Comparison of ENCODE assay signal across 8 cellular contexts in genomic region chr6:90701146-90701781, GRCh38.
DNase-seq lines count a peak whose midpoint lies in the region; ATAC-seq lines count a peak whose summit lies in the region.

No MANE protein-coding gene starts in this region.

- H3K27ac Mint-ChIP-seq in activated naive CD8-positive, alpha-beta T cell treated with anti-CD3 and anti-CD28 coated beads, Interleukin-2, amount 10 ng/mL, durations not matched to agents 7 days and 5 days, result no peak overlapping the region

- DNase-seq in Jurkat, Clone E6-1 (ENCODE audit: low read depth, low spot score), result peak; percentile 77
- no peak for DNase-seq in activated naive CD8-positive, alpha-beta T cell treated with anti-CD3 and anti-CD28 coated beads, Interleukin-2, amount 10 ng/mL, durations not matched to agents 7 days and 5 days
- no peak for DNase-seq in activated CD4-positive, CD25-positive, alpha-beta regulatory T cell (lab: John Stamatoyannopoulos, UW)
- no peak for DNase-seq in inferior parietal cortex (ENCODE audit: extremely low spot score)
- DNase-seq in NCI-H446 (lab: John Stamatoyannopoulos, UW), result no peak
- no peak for DNase-seq in NCI-H226

- no peaks in the 10 kb centered on the region for H3K9me3 Mint-ChIP-seq in activated naive CD8-positive, alpha-beta T cell treated with anti-CD3 and anti-CD28 coated beads, Interleukin-2, amount 10 ng/mL, durations not matched to agents 7 days and 5 days

- H3K4me3 Mint-ChIP-seq in activated naive CD8-positive, alpha-beta T cell treated with anti-CD3 and anti-CD28 coated beads, Interleukin-2, amount 10 ng/mL, durations not matched to agents 7 days and 5 days, result peak overlapping the region; percentile 0

- POLR2A ChIA-PET in activated naive CD8-positive, alpha-beta T cell treated with anti-CD3 and anti-CD28 coated beads, Interleukin-2, amount 10 ng/mL, durations not matched to agents 7 days and 5 days (lab: Charles Lee), result no interaction called here

- H3K36me3 Mint-ChIP-seq in activated naive CD8-positive, alpha-beta T cell treated with anti-CD3 and anti-CD28 coated beads, Interleukin-2, amount 10 ng/mL, durations not matched to agents 7 days and 5 days, result no peaks in the 10 kb centered on the region

- ATAC-seq in GM18511 (IDR thresholded peaks at IDR 0.05; ENCODE audit: unreplicated experiment), result peak; percentile 95
- ATAC-seq in GM21576 (IDR thresholded peaks at IDR 0.05; ENCODE audit: unreplicated experiment), result peak; percentile 80
- ATAC-seq in activated naive CD8-positive, alpha-beta T cell treated with anti-CD3 and anti-CD28 coated beads, Interleukin-2, amount 10 ng/mL, durations not matched to agents 7 days and 5 days (ENCODE audit: low read depth), result peak; percentile 65

- peaks cover 7% of the 10 kb centered on the region for H3K27me3 Mint-ChIP-seq in activated naive CD8-positive, alpha-beta T cell treated with anti-CD3 and anti-CD28 coated beads, Interleukin-2, amount 10 ng/mL, durations not matched to agents 7 days and 5 days

- H3K4me1 Mint-ChIP-seq in activated naive CD8-positive, alpha-beta T cell treated with anti-CD3 and anti-CD28 coated beads, Interleukin-2, amount 10 ng/mL, durations not matched to agents 7 days and 5 days, result peaks cover 9% of the 10 kb centered on the region

- H3K4me3 ChIP-seq in Jurkat, Clone E6-1 (ENCODE audit: low read length), result no peak overlapping the region
